ENCODE assay signal across 6 cellular contexts in the genomic region with DNA sequence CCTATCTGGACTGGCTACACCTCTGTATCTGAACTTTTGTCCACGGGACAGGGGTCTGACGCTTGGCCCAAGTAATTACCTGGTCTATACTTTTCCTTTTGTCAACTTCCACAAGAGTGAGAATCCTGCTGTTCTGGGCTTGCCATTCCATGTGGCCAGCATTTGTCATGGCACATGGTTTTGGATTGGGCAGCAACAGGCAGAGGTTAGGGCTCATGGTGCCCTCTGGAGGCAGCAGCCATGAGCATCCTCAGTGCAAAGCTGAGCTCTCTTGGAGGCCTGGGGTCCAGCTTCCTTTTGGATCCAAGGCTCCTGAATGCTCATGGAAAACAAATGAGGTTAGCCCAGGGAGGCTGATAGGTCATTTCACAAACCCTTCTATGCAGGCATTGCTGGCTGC. TPM values are rescaled to one million over a fixed set of nuclear protein-coding genes. Genes with fewer than 3 reads are reported as not detected.
DNase-seq lines count a peak whose midpoint lies in the region; ATAC-seq and TF ChIP-seq lines count a peak whose summit lies in the region.

No MANE protein-coding gene starts in this region.

- H3K9me3 Mint-ChIP-seq in brain (no peaks in the 10 kb centered on the region), type B pancreatic cell (no peaks in the 10 kb centered on the region)

- H3K9me3 ChIP-seq in cardiac muscle cell (ENCODE audit: low read depth) = no peaks in the 10 kb centered on the region

- TF ChIP-seq CTCF in cardiac muscle cell (IDR thresholded peaks at IDR 0.05; ENCODE audit: low read depth, low read length) (peak; percentile 48), brain (conservative IDR thresholded peaks at IDR 0.05) (peak; percentile 40 to 55), type B pancreatic cell (conservative IDR thresholded peaks at IDR 0.05) (peak; percentile 48)

- peaks cover 28% of the 10 kb centered on the region for H3K4me1 Mint-ChIP-seq in brain
- peaks cover 10% of the 10 kb centered on the region for H3K4me1 Mint-ChIP-seq in type B pancreatic cell (ENCODE audit: unreplicated experiment)

- H3K27me3 Mint-ChIP-seq in brain (no peaks in the 10 kb centered on the region), type B pancreatic cell (no peaks in the 10 kb centered on the region)

- H3K4me1 ChIP-seq in cardiac muscle cell (ENCODE audit: low read depth) = peaks cover 8% of the 10 kb centered on the region

- no peak overlapping the region for H3K4me3 ChIP-seq in cardiac muscle cell

- no peak for ATAC-seq in left ventricle myocardium superior

- H3K36me3 Mint-ChIP-seq in brain = peaks cover 42% of the 10 kb centered on the region
- peaks cover 13% of the 10 kb centered on the region for H3K36me3 Mint-ChIP-seq in type B pancreatic cell

- intact Hi-C loops in left ventricle myocardium superior (cut with micrococcal nuclease) (no loop called here), posterior vena cava (cut with DNase I) (no loop called here)

- H3K36me3 ChIP-seq in cardiac muscle cell = peaks cover 22% of the 10 kb centered on the region

- H3K27ac Mint-ChIP-seq in brain = peak overlapping the region in 1 of 5 experiments; percentile 53
- no peak overlapping the region for H3K27ac Mint-ChIP-seq in type B pancreatic cell

- DNase-seq in cardiac muscle cell (ENCODE audit: low read depth in 1 of 2, low spot score in 1 of 2) (peak; percentile 31 to 57), left ventricle myocardium superior (no peak), type B pancreatic cell (ENCODE audit: extremely low spot score, unreplicated experiment) (no peak), NCI-H2029 treated with DMSO at 0.1 percent for 48 hours (lab: John Stamatoyannopoulos, UW) (no peak), posterior vena cava (ENCODE audit: low spot score) (no peak)

- H3K27me3 ChIP-seq in cardiac muscle cell = no peaks in the 10 kb centered on the region

- H3K27ac ChIP-seq in cardiac muscle cell = no peak overlapping the region

- no peak overlapping the region for H3K4me3 Mint-ChIP-seq in brain
- H3K4me3 Mint-ChIP-seq in type B pancreatic cell = no peak overlapping the region

RNA-seq across cellular contexts. Expression of a gene that starts 7.5 kb away (rescaled TPM):
- total RNA-seq in cardiac muscle cell (89.6 and 95.7 TPM in 2 replicates), left ventricle myocardium superior (31.8 TPM), type B pancreatic cell (ENCODE audit: low replicate concordance) (77.5 and 81.1 TPM in 2 replicates), posterior vena cava (10 to 100 TPM; 37.4 to 43.1 TPM)
- polyA plus RNA-seq in cardiac muscle cell (68.3 and 87.8 TPM in 2 replicates), brain (ENCODE audit: insufficient read depth, low read depth, low replicate concordance) (64.6 TPM)

RNA-seq across cellular contexts. Expression of a gene that starts 17.8 kb away (rescaled TPM):
- total RNA-seq in cardiac muscle cell = 42.1 and 61.8 TPM in 2 replicates
- 65.2 and 70.2 TPM in 2 replicates for polyA plus RNA-seq in cardiac muscle cell
- 20.8 TPM for total RNA-seq in left ventricle myocardium superior
- 23.9 TPM for polyA plus RNA-seq in brain (ENCODE audit: insufficient read depth, low read depth, low replicate concordance)
- total RNA-seq in type B pancreatic cell (ENCODE audit: low replicate concordance) = 67.6 and 74.2 TPM in 2 replicates
- total RNA-seq in posterior vena cava = 10 to 100 TPM; 38.7 to 40.3 TPM

RNA-seq across cellular contexts. Expression of a gene that starts 18.6 kb away (rescaled TPM):
- 77.6 and 213 TPM in 2 replicates for total RNA-seq in cardiac muscle cell
- polyA plus RNA-seq in cardiac muscle cell = 220 and 235 TPM in 2 replicates
- 84.4 TPM for total RNA-seq in left ventricle myocardium superior
- polyA plus RNA-seq in brain (ENCODE audit: insufficient read depth, low read depth, low replicate concordance) = 181 TPM
- 144 and 149 TPM in 2 replicates for total RNA-seq in type B pancreatic cell (ENCODE audit: low replicate concordance)
- total RNA-seq in posterior vena cava = 10 to 100 TPM; 81.7 to 99.1 TPM

RNA-seq across cellular contexts. Expression of a gene that starts 19.4 kb away (rescaled TPM):
- total RNA-seq in cardiac muscle cell (2.2 and 4.8 TPM in 2 replicates), left ventricle myocardium superior (not detected), type B pancreatic cell (ENCODE audit: low replicate concordance) (0.80 and 1.1 TPM in 2 replicates), posterior vena cava (not detected)
- polyA plus RNA-seq in cardiac muscle cell (0.32 and 0.73 TPM in 2 replicates), brain (ENCODE audit: insufficient read depth, low read depth, low replicate concordance) (2.6 TPM)

RNA-seq across cellular contexts. Expression of a gene that starts 23.2 kb away (rescaled TPM):
- total RNA-seq in cardiac muscle cell (75.3 and 80.7 TPM in 2 replicates), left ventricle myocardium superior (32.6 TPM), type B pancreatic cell (ENCODE audit: low replicate concordance) (25.5 and 35.1 TPM in 2 replicates), posterior vena cava (10 to 100 TPM; 24.9 to 26.1 TPM)
- polyA plus RNA-seq in cardiac muscle cell (61.3 and 68.3 TPM in 2 replicates), brain (ENCODE audit: insufficient read depth, low read depth, low replicate concordance) (42.7 TPM)

Comparison
In these comparisons a context has a peak if more than half of its experiments do, and no peak if none do; other contexts are left out.
1. DNase-seq: peak in cardiac muscle cell (2 of 2); none in left ventricle myocardium superior (single experiment), type B pancreatic cell (single experiment), NCI-H2029 treated with DMSO at 0.1 percent for 48 hours (single experiment) and posterior vena cava (single experiment).
2. Peak in every context shown above with its lines, with median percentiles within 50 percentile points of each other: CTCF ChIP-seq.